In the genomic region with DNA sequence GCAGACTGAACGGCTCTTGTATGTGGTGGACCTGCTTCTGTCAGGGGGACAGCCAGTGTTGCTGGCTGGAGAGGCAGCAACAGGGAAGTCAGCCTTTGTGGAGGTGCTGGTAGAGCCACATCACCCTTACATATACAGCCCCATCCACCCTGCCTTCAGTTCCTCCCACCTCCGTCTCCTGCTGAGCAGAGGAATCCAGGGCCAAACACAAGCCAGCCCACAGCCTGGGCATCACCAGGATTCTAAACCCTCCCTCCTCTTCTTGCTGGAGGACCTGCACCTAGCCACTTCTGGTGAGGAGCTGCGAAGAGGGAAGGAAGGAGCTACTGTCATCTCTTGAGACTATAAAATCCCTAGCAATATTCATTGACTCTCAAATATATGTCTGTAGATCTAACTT, we compare ENCODE assay signal across 27 cellular contexts.
"Had no signal": no experiment of that assay in that cellular context is flagged by ENCODE, and none has a peak within 500 bp of the region (broad histone marks: within the 10 kb centered on the region; RNA-seq: fewer than 3 reads in every experiment).

No MANE protein-coding gene starts in this region.

- H3K36me3 Mint-ChIP-seq: activated naive CD8-positive, alpha-beta T cell had no signal

- H3K4me3 ChIP-seq: coronary artery, esophagus squamous epithelium, gastroesophageal sphincter, heart right ventricle had no signal

- H3K4me1 ChIP-seq: esophagus squamous epithelium, gastroesophageal sphincter had no signal

- H3K27me3 ChIP-seq: brain microvascular endothelial cell, esophagus squamous epithelium, gastroesophageal sphincter, heart right ventricle had no signal

- DNase-seq: activated CD4-positive, alpha-beta memory T cell treated with anti-CD3 and anti-CD28 coated beads, Interleukin-2, amount 10 ng/mL, durations not matched to agents 7 days and 5 days; activated CD4-positive, alpha-beta T cell treated with anti-CD3 and anti-CD28 coated beads for 1 hour; activated CD4-positive, alpha-beta T cell treated with anti-CD3 and anti-CD28 coated beads for 4 hours; activated CD4-positive, alpha-beta T cell treated with anti-CD3 and anti-CD28 coated beads, Interleukin-2, amount 10 ng/mL, durations not matched to agents 7 days and 5 days; activated CD4-positive, alpha-beta T cell treated with anti-CD3 and anti-CD28 coated beads, Interleukin-2, amount 50 U/mL, for 4 hours; activated CD8-positive, alpha-beta memory T cell treated with anti-CD3 and anti-CD28 coated beads, Interleukin-2, amount 50 U/mL, for 48 hours; activated gamma-delta T cell; activated naive CD4-positive, alpha-beta T cell; activated naive CD4-positive, alpha-beta T cell treated with anti-CD3 and anti-CD28 coated beads, Interleukin-2, amount 10 ng/mL, durations not matched to agents 7 days and 5 days; activated T-cell treated with anti-CD3 and anti-CD28 coated beads for 4 hours; activated T-cell treated with anti-CD3 and anti-CD28 coated beads, Interleukin-2, amount 50 U/mL, for 24 hours; activated T-cell treated with anti-CD3 and anti-CD28 coated beads, Interleukin-2, amount 50 U/mL, for 72 hours; amniotic stem cell; anterior cingulate cortex; brain microvascular endothelial cell; dermis blood vessel endothelial cell; effector CD4-positive, alpha-beta T cell; effector memory CD8-positive, alpha-beta T cell; esophagus squamous epithelium; foreskin melanocyte; heart right ventricle; T-helper 2 cell had no signal

- H3K4me1 Mint-ChIP-seq: activated CD4-positive, alpha-beta memory T cell treated with anti-CD3 and anti-CD28 coated beads, Interleukin-2, amount 10 ng/mL, durations not matched to agents 7 days and 5 days; activated CD4-positive, alpha-beta T cell treated with anti-CD3 and anti-CD28 coated beads, Interleukin-2, amount 10 ng/mL, durations not matched to agents 7 days and 5 days; activated naive CD4-positive, alpha-beta T cell treated with anti-CD3 and anti-CD28 coated beads, Interleukin-2, amount 10 ng/mL, durations not matched to agents 7 days and 5 days; central memory CD8-positive, alpha-beta T cell had no signal

- H3K27me3 Mint-ChIP-seq: activated CD4-positive, alpha-beta memory T cell treated with anti-CD3 and anti-CD28 coated beads, Interleukin-2, amount 10 ng/mL, durations not matched to agents 7 days and 5 days; activated CD4-positive, alpha-beta T cell treated with anti-CD3 and anti-CD28 coated beads, Interleukin-2, amount 10 ng/mL, durations not matched to agents 7 days and 5 days; activated naive CD4-positive, alpha-beta T cell treated with anti-CD3 and anti-CD28 coated beads, Interleukin-2, amount 10 ng/mL, durations not matched to agents 7 days and 5 days; activated naive CD8-positive, alpha-beta T cell; activated T-cell treated with anti-CD3 and anti-CD28 coated beads, Interleukin-2, amount 50 U/mL, for 24 hours; central memory CD8-positive, alpha-beta T cell; effector memory CD8-positive, alpha-beta T cell had no signal

- H3K27ac Mint-ChIP-seq: activated CD4-positive, alpha-beta memory T cell treated with anti-CD3 and anti-CD28 coated beads, Interleukin-2, amount 10 ng/mL, durations not matched to agents 7 days and 5 days; activated CD4-positive, alpha-beta T cell treated with anti-CD3 and anti-CD28 coated beads, Interleukin-2, amount 10 ng/mL, durations not matched to agents 7 days and 5 days; activated naive CD4-positive, alpha-beta T cell treated with anti-CD3 and anti-CD28 coated beads, Interleukin-2, amount 10 ng/mL, durations not matched to agents 7 days and 5 days; activated naive CD8-positive, alpha-beta T cell; activated T-cell treated with anti-CD3 and anti-CD28 coated beads, Interleukin-2, amount 50 U/mL, for 24 hours; activated T-cell treated with anti-CD3 and anti-CD28 coated beads, Interleukin-2, amount 50 U/mL, for 72 hours; effector memory CD8-positive, alpha-beta T cell had no signal

- H3K9me3 Mint-ChIP-seq: activated CD4-positive, alpha-beta memory T cell treated with anti-CD3 and anti-CD28 coated beads, Interleukin-2, amount 10 ng/mL, durations not matched to agents 7 days and 5 days; activated CD4-positive, alpha-beta T cell treated with anti-CD3 and anti-CD28 coated beads, Interleukin-2, amount 10 ng/mL, durations not matched to agents 7 days and 5 days; activated naive CD4-positive, alpha-beta T cell treated with anti-CD3 and anti-CD28 coated beads, Interleukin-2, amount 10 ng/mL, durations not matched to agents 7 days and 5 days; activated T-cell treated with anti-CD3 and anti-CD28 coated beads, Interleukin-2, amount 50 U/mL, for 24 hours; activated T-cell treated with anti-CD3 and anti-CD28 coated beads, Interleukin-2, amount 50 U/mL, for 72 hours; central memory CD8-positive, alpha-beta T cell; effector memory CD8-positive, alpha-beta T cell had no signal

- ATAC-seq: activated T-cell treated with anti-CD3 and anti-CD28 coated beads, Interleukin-2, amount 50 U/mL, for 72 hours; effector memory CD8-positive, alpha-beta T cell; gastroesophageal sphincter; heart right ventricle had no signal

- H3K36me3 ChIP-seq: brain microvascular endothelial cell had no signal

- H3K27ac ChIP-seq: brain microvascular endothelial cell, coronary artery, epithelial cell of prostate, esophagus squamous epithelium, gastroesophageal sphincter, heart right ventricle had no signal

- H3K4me3 Mint-ChIP-seq: activated CD4-positive, alpha-beta memory T cell treated with anti-CD3 and anti-CD28 coated beads, Interleukin-2, amount 10 ng/mL, durations not matched to agents 7 days and 5 days; activated CD4-positive, alpha-beta T cell treated with anti-CD3 and anti-CD28 coated beads, Interleukin-2, amount 10 ng/mL, durations not matched to agents 7 days and 5 days; activated naive CD4-positive, alpha-beta T cell treated with anti-CD3 and anti-CD28 coated beads, Interleukin-2, amount 10 ng/mL, durations not matched to agents 7 days and 5 days; activated naive CD8-positive, alpha-beta T cell; activated T-cell treated with anti-CD3 and anti-CD28 coated beads, Interleukin-2, amount 50 U/mL, for 24 hours; activated T-cell treated with anti-CD3 and anti-CD28 coated beads, Interleukin-2, amount 50 U/mL, for 72 hours; central memory CD8-positive, alpha-beta T cell; effector memory CD8-positive, alpha-beta T cell had no signal
